Comparison of ENCODE assay signal across 1 cellular context in genomic region chr13:48977973-48978372, GRCh38.
TF ChIP-seq lines count a peak whose summit lies in the region.

No MANE protein-coding gene starts in this region.

TF ChIP-seq in H1, 55 proteins besides CTCF, POLR2A, EP300 and RAD21 (continued from another document):
- TF ChIP-seq CHD7 (IDR thresholded peaks at IDR 0.05; ENCODE audit: insufficient replicate concordance, low read length) (no peak), PHF8 (conservative IDR thresholded peaks at IDR 0.05; ENCODE audit: low read depth, low read length) (no peak)
